ENCODE assay signal across 22 cellular contexts in the genomic region with DNA sequence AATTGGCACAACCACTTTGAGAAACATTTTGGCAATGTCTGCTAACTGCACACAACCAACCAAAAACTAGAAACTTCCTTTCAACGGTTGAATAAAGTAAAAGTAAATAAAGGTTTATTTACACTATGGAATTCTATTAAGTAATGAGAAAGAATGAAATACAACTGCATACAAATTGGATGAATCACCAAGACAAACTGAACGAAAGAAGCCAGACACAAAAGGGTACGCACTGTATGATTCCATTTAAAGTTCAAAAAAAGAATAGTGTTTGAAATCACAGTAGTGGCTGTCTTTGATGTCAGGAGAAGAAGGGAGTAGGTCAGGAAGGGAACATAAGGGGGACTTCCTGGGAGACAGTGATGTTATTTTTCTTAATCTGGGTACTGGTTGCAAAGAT. TPM values are rescaled to one million over a fixed set of nuclear protein-coding genes. Genes with fewer than 3 reads are reported as not detected.
"Had no signal": no experiment of that assay in that cellular context is flagged by ENCODE, and none has a peak within 500 bp of the region (broad histone marks: within the 10 kb centered on the region; RNA-seq: fewer than 3 reads in every experiment).

No MANE protein-coding gene starts in this region.

- H3K4me1 Mint-ChIP-seq: activated naive CD4-positive, alpha-beta T cell treated with anti-CD3 and anti-CD28 coated beads, Interleukin-2, amount 50 U/mL, for 24 hours; memory B cell; stimulated activated naive CD8-positive, alpha-beta T cell treated with anti-CD3 and anti-CD28 coated beads, Interleukin-15, amount 100 ng/mL, for 72 hours; WTC11 had no signal

- H3K27me3 ChIP-seq: brain microvascular endothelial cell, hepatocyte had no signal

- H3K4me3 ChIP-seq: hepatocyte had no signal

- H3K36me3 ChIP-seq: brain microvascular endothelial cell had no signal

- H3K9me3 Mint-ChIP-seq: activated CD8-positive, alpha-beta T cell treated with anti-CD3 and anti-CD28 coated beads for 36 hours; activated naive CD4-positive, alpha-beta T cell treated with anti-CD3 and anti-CD28 coated beads, Interleukin-2, amount 50 U/mL, for 24 hours; effector memory CD8-positive, alpha-beta T cell; natural killer cell treated with Interleukin-12 subunit alpha and Interleukin-12 subunit beta and Interleukin-15 and Interleukin-18, amount 100 ng/mL, for 72 hours; stimulated activated naive CD8-positive, alpha-beta T cell treated with anti-CD3 and anti-CD28 coated beads, Interleukin-15, amount 100 ng/mL, for 72 hours; type B pancreatic cell had no signal

- H3K79me2 ChIP-seq: hepatocyte had no signal

- H3K27ac ChIP-seq: brain microvascular endothelial cell, hepatocyte had no signal

- DNase-seq: activated CD4-positive, alpha-beta T cell treated with anti-CD3 and anti-CD28 coated beads for 48 hours; activated CD8-positive, alpha-beta memory T cell treated with anti-CD3 and anti-CD28 coated beads, Interleukin-2, amount 50 U/mL, for 4 hours; activated CD8-positive, alpha-beta T cell treated with anti-CD3 and anti-CD28 coated beads for 36 hours; activated effector memory CD4-positive, alpha-beta T cell treated with anti-CD3 and anti-CD28 coated beads, Interleukin-2, amount 50 U/mL, for 16 hours; activated T-cell treated with anti-CD3 and anti-CD28 coated beads, Interleukin-2, amount 50 U/mL, for 48 hours; amniotic stem cell; brain microvascular endothelial cell; effector memory CD8-positive, alpha-beta T cell; kidney; left ventricle myocardium superior; stimulated activated naive CD8-positive, alpha-beta T cell treated with anti-CD3 and anti-CD28 coated beads, Interleukin-15, amount 100 ng/mL, for 72 hours had no signal

- H3K4me2 ChIP-seq: hepatocyte had no signal

- FAIRE-seq: kidney, TTC549 had no signal

- ATAC-seq: activated CD8-positive, alpha-beta T cell treated with anti-CD3 and anti-CD28 coated beads for 36 hours; effector memory CD8-positive, alpha-beta T cell; left ventricle myocardium superior; natural killer cell treated with Interleukin-12 subunit alpha and Interleukin-12 subunit beta and Interleukin-15 and Interleukin-18, amount 100 ng/mL, for 72 hours; stimulated activated naive CD8-positive, alpha-beta T cell treated with anti-CD3 and anti-CD28 coated beads, Interleukin-15, amount 100 ng/mL, for 72 hours; WTC11 had no signal

- H3K36me3 Mint-ChIP-seq: activated naive CD4-positive, alpha-beta T cell treated with anti-CD3 and anti-CD28 coated beads, Interleukin-2, amount 50 U/mL, for 24 hours; memory B cell; natural killer cell treated with Interleukin-12 subunit alpha and Interleukin-12 subunit beta and Interleukin-15 and Interleukin-18, amount 100 ng/mL, for 72 hours; type B pancreatic cell had no signal

- H3K27me3 Mint-ChIP-seq: memory B cell, type B pancreatic cell had no signal

- H3K27ac Mint-ChIP-seq: activated CD8-positive, alpha-beta T cell treated with anti-CD3 and anti-CD28 coated beads for 36 hours; activated naive CD4-positive, alpha-beta T cell treated with anti-CD3 and anti-CD28 coated beads, Interleukin-2, amount 50 U/mL, for 24 hours; effector memory CD8-positive, alpha-beta T cell; memory B cell; natural killer cell treated with Interleukin-12 subunit alpha and Interleukin-12 subunit beta and Interleukin-15 and Interleukin-18, amount 100 ng/mL, for 72 hours; stimulated activated naive CD8-positive, alpha-beta T cell treated with anti-CD3 and anti-CD28 coated beads, Interleukin-15, amount 100 ng/mL, for 72 hours; type B pancreatic cell; WTC11 had no signal

- H3K4me3 Mint-ChIP-seq: activated CD8-positive, alpha-beta T cell treated with anti-CD3 and anti-CD28 coated beads for 36 hours; activated naive CD4-positive, alpha-beta T cell treated with anti-CD3 and anti-CD28 coated beads, Interleukin-2, amount 50 U/mL, for 24 hours; effector memory CD8-positive, alpha-beta T cell; memory B cell; natural killer cell treated with Interleukin-12 subunit alpha and Interleukin-12 subunit beta and Interleukin-15 and Interleukin-18, amount 100 ng/mL, for 72 hours; stimulated activated naive CD8-positive, alpha-beta T cell treated with anti-CD3 and anti-CD28 coated beads, Interleukin-15, amount 100 ng/mL, for 72 hours; type B pancreatic cell; WTC11 had no signal

- H2AFZ ChIP-seq: hepatocyte had no signal

RNA-seq across cellular contexts. Expression of a gene that starts 46.5 kb away (rescaled TPM):
- total RNA-seq: activated CD8-positive, alpha-beta T cell treated with anti-CD3 and anti-CD28 coated beads for 36 hours; epithelial cell of proximal tubule; glomerular endothelial cell; kidney; left ventricle myocardium superior; natural killer cell treated with Interleukin-12 subunit alpha and Interleukin-12 subunit beta and Interleukin-15 and Interleukin-18, amount 100 ng/mL, for 72 hours; T-helper 2 cell treated with Interferon-gamma antibody and Interleukin-4, amounts not matched to agents 100 ng/mL and 5 ng/mL, for 36 hours; temporal lobe; WTC11 had no signal
- polyA plus RNA-seq: hepatocyte had no signal
